In the genomic region with DNA sequence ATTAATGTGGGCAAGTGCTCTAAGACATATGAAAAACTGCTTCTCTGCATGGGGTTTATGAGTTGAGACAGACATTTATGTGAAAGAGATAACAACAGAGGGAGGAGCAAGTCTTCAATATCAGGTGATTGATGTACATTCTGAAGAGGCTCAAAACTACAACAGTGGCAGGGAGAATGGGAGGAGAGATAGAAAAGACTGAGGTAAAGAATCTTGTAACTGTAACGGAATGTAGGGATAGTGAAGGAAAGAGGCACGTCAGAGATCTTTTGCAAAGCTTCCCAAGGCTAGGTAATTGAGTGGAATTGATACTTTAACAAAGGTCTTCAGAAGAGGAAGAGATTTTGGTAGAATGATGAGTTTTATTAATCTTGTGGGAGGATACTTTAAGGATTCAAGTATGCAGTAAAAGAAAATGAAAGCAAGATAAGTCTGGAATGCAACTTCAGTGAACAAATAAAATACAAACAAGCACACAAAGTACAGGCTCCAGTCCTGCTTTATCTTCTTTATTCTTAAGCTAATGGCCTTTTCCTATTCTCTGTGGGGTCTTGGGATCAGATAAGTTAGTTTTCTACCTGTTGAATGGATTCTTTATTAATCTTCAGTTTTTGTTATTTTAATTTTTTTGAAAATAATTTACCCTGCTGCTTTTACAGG, we compare ENCODE assay signal across 12 cellular contexts. TPM values are rescaled to one million over a fixed set of nuclear protein-coding genes. Genes with fewer than 3 reads are reported as not detected.
DNase-seq lines count a peak whose midpoint lies in the region; ATAC-seq, FAIRE-seq and TF ChIP-seq lines count a peak whose summit lies in the region.
"Had no signal": no experiment of that assay in that cellular context is flagged by ENCODE, and none has a peak within 500 bp of the region (broad histone marks: within the 10 kb centered on the region; RNA-seq: fewer than 3 reads in every experiment).

No MANE protein-coding gene starts in this region.

- no peak for TF ChIP-seq CTCF in type B pancreatic cell (conservative IDR thresholded peaks at IDR 0.05)

- H3K4me1 Mint-ChIP-seq in activated naive CD8-positive, alpha-beta T cell (ENCODE audit: low read depth): peaks cover 61% of the 10 kb centered on the region
- H3K4me1 Mint-ChIP-seq in activated naive CD8-positive, alpha-beta T cell treated with anti-CD3 and anti-CD28 coated beads for 36 hours: peaks cover 46% of the 10 kb centered on the region
- peaks cover 36% of the 10 kb centered on the region for H3K4me1 Mint-ChIP-seq in type B pancreatic cell (ENCODE audit: unreplicated experiment)

- no peaks in the 10 kb centered on the region for H3K27me3 Mint-ChIP-seq in activated naive CD8-positive, alpha-beta T cell
- no peaks in the 10 kb centered on the region for H3K27me3 Mint-ChIP-seq in activated naive CD8-positive, alpha-beta T cell treated with anti-CD3 and anti-CD28 coated beads for 36 hours
- no peaks in the 10 kb centered on the region for H3K27me3 Mint-ChIP-seq in type B pancreatic cell

- no peaks in the 10 kb centered on the region for H3K9me3 Mint-ChIP-seq in activated naive CD8-positive, alpha-beta T cell (ENCODE audit: low read depth)
- no peaks in the 10 kb centered on the region for H3K9me3 Mint-ChIP-seq in activated naive CD8-positive, alpha-beta T cell treated with anti-CD3 and anti-CD28 coated beads for 36 hours
- H3K9me3 Mint-ChIP-seq in activated naive CD4-positive, alpha-beta T cell treated with anti-CD3 and anti-CD28 coated beads, Interleukin-2, amount 50 U/mL, for 72 hours: no peaks in the 10 kb centered on the region
- no peaks in the 10 kb centered on the region for H3K9me3 Mint-ChIP-seq in type B pancreatic cell
- H3K9me3 Mint-ChIP-seq: neural crest cell had no signal

- no peak overlapping the region for H3K4me3 Mint-ChIP-seq in activated naive CD8-positive, alpha-beta T cell
- H3K4me3 Mint-ChIP-seq in activated naive CD8-positive, alpha-beta T cell treated with anti-CD3 and anti-CD28 coated beads for 36 hours: no peak overlapping the region
- peak overlapping the region; percentile 69 for H3K4me3 Mint-ChIP-seq in type B pancreatic cell
- H3K4me3 Mint-ChIP-seq: neural crest cell had no signal

- no peak for ATAC-seq in activated naive CD4-positive, alpha-beta T cell treated with anti-CD3 and anti-CD28 coated beads, Interleukin-2, amount 50 U/mL, for 72 hours
- ATAC-seq in GM19395 (IDR thresholded peaks at IDR 0.05; ENCODE audit: unreplicated experiment) (no peak), HG02973 (IDR thresholded peaks at IDR 0.05; ENCODE audit: unreplicated experiment) (no peak)

- no peak for DNase-seq in activated naive CD8-positive, alpha-beta T cell treated with anti-CD3 and anti-CD28 coated beads for 36 hours
- no peak for DNase-seq in activated naive CD4-positive, alpha-beta T cell treated with anti-CD3 and anti-CD28 coated beads, Interleukin-2, amount 50 U/mL, for 72 hours (ENCODE audit: low spot score in 2 of 2)
- DNase-seq in type B pancreatic cell (ENCODE audit: extremely low spot score, unreplicated experiment) (no peak), NCI-H128 (lab: John Stamatoyannopoulos, UW; ENCODE audit: unreplicated experiment) (no peak)
- DNase-seq: NCI-H345, SW 1271 had no signal

- FAIRE-seq in islet of Langerhans (lab: Jason Lieb, UNC): peak; percentile 56
- FAIRE-seq: frontal cortex had no signal

- peak overlapping the region; percentile 68 for H3K27ac Mint-ChIP-seq in activated naive CD8-positive, alpha-beta T cell
- H3K27ac Mint-ChIP-seq in activated naive CD8-positive, alpha-beta T cell treated with anti-CD3 and anti-CD28 coated beads for 36 hours: no peak overlapping the region
- peak overlapping the region; percentile 13 to 46 for H3K27ac Mint-ChIP-seq in activated naive CD4-positive, alpha-beta T cell treated with anti-CD3 and anti-CD28 coated beads, Interleukin-2, amount 50 U/mL, for 72 hours
- peak overlapping the region; percentile 81 for H3K27ac Mint-ChIP-seq in type B pancreatic cell

- no peaks in the 10 kb centered on the region for H3K36me3 Mint-ChIP-seq in activated naive CD8-positive, alpha-beta T cell
- peaks cover 13% of the 10 kb centered on the region for H3K36me3 Mint-ChIP-seq in activated naive CD8-positive, alpha-beta T cell treated with anti-CD3 and anti-CD28 coated beads for 36 hours
- no peaks in the 10 kb centered on the region for H3K36me3 Mint-ChIP-seq in activated naive CD4-positive, alpha-beta T cell treated with anti-CD3 and anti-CD28 coated beads, Interleukin-2, amount 50 U/mL, for 72 hours
- H3K36me3 Mint-ChIP-seq in type B pancreatic cell: peaks cover 17% of the 10 kb centered on the region

RNA-seq across cellular contexts. Expression of a gene that starts 15.0 kb away (rescaled TPM):
- total RNA-seq in activated naive CD8-positive, alpha-beta T cell treated with anti-CD3 and anti-CD28 coated beads for 36 hours: 10 to 100 TPM; 57.2 to 59.5 TPM
- total RNA-seq in activated naive CD4-positive, alpha-beta T cell treated with anti-CD3 and anti-CD28 coated beads, Interleukin-2, amount 50 U/mL, for 72 hours: 10 to 100 TPM; 86.7 to 90.0 TPM
- 106 and 123 TPM in 2 replicates for total RNA-seq in type B pancreatic cell (ENCODE audit: low replicate concordance)
